In genomic region chr7:10780400-10780747, GRCh38 we compare ENCODE assay signal across 23 cellular contexts.
A peak's percentile ranks its signal among the peaks of the same experiment; 100 is the strongest.
DNase-seq lines count a peak whose midpoint lies in the region; ATAC-seq, FAIRE-seq and TF ChIP-seq lines count a peak whose summit lies in the region.
"Had no signal": no experiment of that assay in that cellular context is flagged by ENCODE, and none has a peak within 500 bp of the region (broad histone marks: within the 10 kb centered on the region; RNA-seq: fewer than 3 reads in every experiment).

No MANE protein-coding gene starts in this region.

- H3K56ac ChIP-seq in H1 (replicated peaks; ENCODE audit: insufficient read length, low read depth, low read length), result no peak overlapping the region

- peak overlapping the region; percentile 71; the same call in 1 of the 2 replicates for H3K18ac ChIP-seq in H1 (ENCODE audit: extremely low read depth, low read length)

- H3K27ac Mint-ChIP-seq in neural progenitor cell, result no peak overlapping the region
- H3K27ac Mint-ChIP-seq: CD4-positive, CD25-positive, alpha-beta regulatory T cell had no signal

- no peak overlapping the region for H4K91ac ChIP-seq in H1 (replicated peaks; ENCODE audit: insufficient read length, low read length)

- H2BK15ac ChIP-seq in H1 (ENCODE audit: low read length), result no peak overlapping the region

- intact Hi-C loops in cardiac septum (cut with DNase I), result no loop called here
- intact Hi-C loops in left ventricle myocardium inferior (cut with micrococcal nuclease), result no loop called here

- no peak for TF ChIP-seq RAD21 in H1 (IDR thresholded peaks at IDR 0.05 in 1 of 2, conservative IDR thresholded peaks at IDR 0.05 in 1 of 2; ENCODE audit: low read depth in 2 of 2, low read length in 2 of 2)

- H3K4me3 Mint-ChIP-seq in neural progenitor cell, result no peak overlapping the region
- H3K4me3 Mint-ChIP-seq: CD4-positive, CD25-positive, alpha-beta regulatory T cell had no signal

- no peak for TF ChIP-seq EP300 in H1 (IDR thresholded peaks at IDR 0.05; ENCODE audit: borderline replicate concordance in 1 of 2, low read depth in 2 of 2, low read length in 2 of 2)

- no peak overlapping the region for H3K4ac ChIP-seq in H1 (replicated peaks; ENCODE audit: insufficient read length, low read depth, low read length)

- TF ChIP-seq CTCF in left ventricle myocardium inferior (IDR thresholded peaks at IDR 0.05; ENCODE audit: borderline replicate concordance) (no peak), H1 (IDR thresholded peaks at IDR 0.05; ENCODE audit: control extremely low read depth in 1 of 3, insufficient read depth in 1 of 3, low read depth in 1 of 3, low read length in 3 of 3) (no peak), neural progenitor cell (IDR thresholded peaks at IDR 0.05) (no peak), GM13976 (IDR thresholded peaks at IDR 0.05; ENCODE audit: borderline replicate concordance, control extremely low read depth, extremely low read depth, insufficient read depth, missing control alignments) (no peak)

- no peaks in the 10 kb centered on the region for H3K9me3 Mint-ChIP-seq in neural progenitor cell

- no peak overlapping the region for H2BK120ac ChIP-seq in H1 (replicated peaks; ENCODE audit: low read depth, low read length)

- H3K23ac ChIP-seq in H1 (ENCODE audit: insufficient read length), result no peak overlapping the region

- H3K4me3 ChIP-seq in left ventricle myocardium inferior (no peak overlapping the region), H1 (ENCODE audit: extremely low read depth in 1 of 4, insufficient read depth in 2 of 4, low read depth in 3 of 4, low read length in 4 of 4) (no peak overlapping the region), neural progenitor cell (no peak overlapping the region)
- H3K4me3 ChIP-seq: BLaER1 had no signal

- H2BK5ac ChIP-seq in H1 (ENCODE audit: low read depth, low read length), result no peak overlapping the region

- CTCF ChIA-PET in H1 (lab: Charles Lee; ENCODE audit: partially characterized antibody), result no interaction called here

- ATAC-seq in GM21528 (IDR thresholded peaks at IDR 0.05; ENCODE audit: low FRiP score, unreplicated experiment), result no peak

- no peak overlapping the region for H2BK20ac ChIP-seq in H1 (ENCODE audit: low read length)

- H2AFZ ChIP-seq in H1 (ENCODE audit: low read length) (peak overlapping the region; percentile 79), neural progenitor cell (replicated peaks) (peak overlapping the region; percentile 60)

- no peaks in the 10 kb centered on the region for H3K36me3 Mint-ChIP-seq in neural progenitor cell
- H3K36me3 Mint-ChIP-seq: CD4-positive, CD25-positive, alpha-beta regulatory T cell had no signal

- H2AK5ac ChIP-seq in H1 (ENCODE audit: low read depth, low read length), result 0 out of 2 replicates have a peak overlapping the region, but pooled peaks have one; percentile 44

- H3K4me1 ChIP-seq in left ventricle myocardium inferior (no peaks in the 10 kb centered on the region), H1 (replicated peaks in 1 of 4; ENCODE audit: control insufficient read depth in 3 of 4, insufficient read depth in 4 of 4, low read length in 3 of 4) (peaks cover 0 to 2% (median 0%) of the 10 kb centered on the region in 4 experiments; a peak in 1 of 7 replicates), neural progenitor cell (peaks cover 3% of the 10 kb centered on the region)
- H3K4me1 ChIP-seq: BLaER1 had no signal

- no peaks in the 10 kb centered on the region for H3K23me2 ChIP-seq in H1 (ENCODE audit: low read depth, low read length)

- no peaks in the 10 kb centered on the region for H3K79me1 ChIP-seq in H1 (ENCODE audit: low read depth, low read length)

- H3K9ac ChIP-seq in H1 (replicated peaks in 1 of 4; ENCODE audit: extremely low read depth in 1 of 4, low read depth in 3 of 4, low read length in 3 of 4) (no peak overlapping the region), neural progenitor cell (no peak overlapping the region)
- H3K9ac ChIP-seq: BLaER1 had no signal

- 88% methylated on average over 7 of the region's 7 CpGs; no CpG with 5 or more reads in 1 of the 2 experiments for WGBS in H1 (ENCODE audit: extremely low coverage in 1 of 2, insufficient coverage in 1 of 2, insufficient read length in 1 of 2, insufficient replicate concordance in 2 of 2, low coverage in 1 of 2, low lambda C conversion rate in 2 of 2, missing lambda C conversion rate in 1 of 2), 2 experiments

- no peaks in the 10 kb centered on the region for H4K20me1 ChIP-seq in H1 (replicated peaks in 1 of 2; ENCODE audit: control insufficient read depth in 1 of 2, insufficient read depth in 2 of 2, low read length in 2 of 2)
- H4K20me1 ChIP-seq in neural progenitor cell (ENCODE audit: low read depth), result no peaks in the 10 kb centered on the region
- H4K20me1 ChIP-seq: BLaER1 had no signal

- FAIRE-seq in H1 (lab: Jason Lieb, UNC), result no peak

- POLR2A ChIA-PET in H1 (lab: Charles Lee; ENCODE audit: partially characterized antibody), result no interaction called here

- H3K79me2 ChIP-seq in H1 (ENCODE audit: control insufficient read depth in 1 of 2, insufficient read depth in 2 of 2, low read length in 2 of 2), result no peaks in the 10 kb centered on the region
- H3K79me2 ChIP-seq in neural progenitor cell (ENCODE audit: low read depth), result no peaks in the 10 kb centered on the region

- H3K9me3 ChIP-seq in left ventricle myocardium inferior (replicated peaks) (no peaks in the 10 kb centered on the region), H1 (ENCODE audit: insufficient read depth in 2 of 2, low read depth in 1 of 2, low read length in 1 of 2) (no peaks in the 10 kb centered on the region), neural progenitor cell (ENCODE audit: low read depth) (no peaks in the 10 kb centered on the region)
- H3K9me3 ChIP-seq: BLaER1 had no signal

- no peak overlapping the region for H3K27ac ChIP-seq in left ventricle myocardium inferior (replicated peaks)
- no peak overlapping the region for H3K27ac ChIP-seq in H1 (ENCODE audit: low read depth, low read length)
- no peak overlapping the region for H3K27ac ChIP-seq in neural progenitor cell
- H3K27ac ChIP-seq: BLaER1, HL-60, RWPE1 had no signal

- H3K27me3 ChIP-seq in left ventricle myocardium inferior (ENCODE audit: low read depth) (no peaks in the 10 kb centered on the region), H1 (replicated peaks in 1 of 4; ENCODE audit: control insufficient read depth in 3 of 4, extremely low read depth in 1 of 4, insufficient read depth in 3 of 4, low read length in 3 of 4) (no peaks in the 10 kb centered on the region), neural progenitor cell (no peaks in the 10 kb centered on the region)
- H3K27me3 ChIP-seq: BLaER1 had no signal

- H3F3A ChIP-seq in neural progenitor cell (ENCODE audit: low read depth), result no peaks in the 10 kb centered on the region

- no peaks in the 10 kb centered on the region for H3K4me1 Mint-ChIP-seq in neural progenitor cell
- H3K4me1 Mint-ChIP-seq: CD4-positive, CD25-positive, alpha-beta regulatory T cell had no signal

- DNase-seq in cardiac septum (ENCODE audit: low spot score), result peak; percentile 63
- DNase-seq in left ventricle myocardium inferior, result no peak
- DNase-seq in H1 (ENCODE audit: low read depth in 1 of 2, low spot score in 2 of 2), result peak in 1 of 2 experiments; percentile 51
- DNase-seq in neural progenitor cell (ENCODE audit: low spot score), result peak; percentile 6
- DNase-seq in GM13976 (ENCODE audit: low spot score), result no peak
- DNase-seq in occipital lobe (lab: John Stamatoyannopoulos, UW), result no peak
- DNase-seq: 8988T; CD4-positive, CD25-positive, alpha-beta regulatory T cell; COR-L47; DMS53; H7; Karpas-422; NCI-H1092; NCI-H1417 treated with DMSO at 0.1 percent for 48 hours; NCI-H1694 treated with DMSO at 0.1 percent for 48 hours; NCI-H2081; NCI-H2227 treated with DMSO at 0.1 percent for 48 hours; NCI-H69; SHP77 had no signal

- no peak overlapping the region for H4K5ac ChIP-seq in H1 (ENCODE audit: insufficient read length, low read depth, low read length)

- in situ Hi-C loops in GM13976 (cut with MboI; ENCODE audit: low sequenced_read_pairs, unreplicated experiment), result no loop called here

- TF ChIP-seq POLR2A in H1 (IDR thresholded peaks at IDR 0.05; ENCODE audit: control extremely low read depth in 1 of 2, low read depth in 2 of 2, low read length in 2 of 2), result no peak

- no peak overlapping the region for H4K8ac ChIP-seq in H1 (ENCODE audit: extremely low read depth, insufficient read depth, low read length)

- no peaks in the 10 kb centered on the region for H3K27me3 Mint-ChIP-seq in neural progenitor cell (ENCODE audit: insufficient read depth, low read depth)
- H3K27me3 Mint-ChIP-seq: CD4-positive, CD25-positive, alpha-beta regulatory T cell had no signal

- no peaks in the 10 kb centered on the region for H3K36me3 ChIP-seq in left ventricle myocardium inferior
- no peaks in the 10 kb centered on the region for H3K36me3 ChIP-seq in H1 (ENCODE audit: control insufficient read depth in 2 of 4, insufficient read depth in 4 of 4, low read length in 3 of 4)
- H3K36me3 ChIP-seq in neural progenitor cell, result no peaks in the 10 kb centered on the region
- H3K36me3 ChIP-seq: BLaER1 had no signal

- H3K14ac ChIP-seq in H1 (ENCODE audit: insufficient read length), result no peak overlapping the region

- H3K4me2 ChIP-seq in H1 (ENCODE audit: insufficient read depth in 1 of 2, low read depth in 2 of 2, low read length in 2 of 2), result no peak overlapping the region; a peak in 1 of 4 replicates
- no peak overlapping the region for H3K4me2 ChIP-seq in neural progenitor cell
- H3K4me2 ChIP-seq: BLaER1 had no signal

- peak overlapping the region; percentile 71; the same call in 1 of the 2 replicates for H2BK12ac ChIP-seq in H1 (ENCODE audit: low read depth, low read length)

TF ChIP-seq in H1, 55 proteins besides CTCF, POLR2A, EP300 and RAD21:
- TF ChIP-seq BCL11A (IDR thresholded peaks at IDR 0.05; ENCODE audit: low read depth in 2 of 2, low read length in 2 of 2) (no peak), CEBPB (IDR thresholded peaks at IDR 0.05; ENCODE audit: low read depth, low read length) (no peak), ZNF274 (IDR thresholded peaks at IDR 0.05; ENCODE audit: borderline replicate concordance, extremely low read depth, low read length) (no peak), MAX (IDR thresholded peaks at IDR 0.05) (peak; percentile 77), E2F6 (IDR thresholded peaks at IDR 0.05) (peak; percentile 88)

Comparison
In these comparisons a context has a peak if more than half of its experiments do, and no peak if none do; other contexts are left out.
1. DNase-seq: peak in cardiac septum (single experiment) and neural progenitor cell (single experiment); none in left ventricle myocardium inferior (single experiment), GM13976 (single experiment) and occipital lobe (single experiment).